ENCODE assay signal across 20 cellular contexts in genomic region chr4:53023640-53024299, GRCh38.
DNase-seq lines count a peak whose midpoint lies in the region; ATAC-seq and TF ChIP-seq lines count a peak whose summit lies in the region.
"Had no signal": no experiment of that assay in that cellular context is flagged by ENCODE, and none has a peak within 500 bp of the region (broad histone marks: within the 10 kb centered on the region; RNA-seq: fewer than 3 reads in every experiment).

No MANE protein-coding gene starts in this region.

- H3K4me1 ChIP-seq in HEK293 (ENCODE audit: control insufficient read depth, insufficient read depth, low read length), result no peaks in the 10 kb centered on the region

- POLR2A ChIA-PET in HEK293 (lab: Yijun Ruan, JAX), result no interaction called here

- ATAC-seq in GM18870 (IDR thresholded peaks at IDR 0.05; ENCODE audit: unreplicated experiment) (peak; percentile 57), HG03175 (IDR thresholded peaks at IDR 0.05; ENCODE audit: unreplicated experiment) (peak; percentile 67), HG03457 (IDR thresholded peaks at IDR 0.05; ENCODE audit: unreplicated experiment) (no peak), GM21619 (IDR thresholded peaks at IDR 0.05; ENCODE audit: unreplicated experiment) (no peak), GM19324 (IDR thresholded peaks at IDR 0.05; ENCODE audit: low FRiP score, unreplicated experiment) (no peak)
- ATAC-seq: Panc1 had no signal

- H3K36me3 ChIP-seq in HEK293 (ENCODE audit: control insufficient read depth in 2 of 2, insufficient read depth in 1 of 2, low read length in 2 of 2), result no peaks in the 10 kb centered on the region
- H3K36me3 ChIP-seq: BE2C, SJCRH30 had no signal

- CTCF ChIA-PET in HEK293 (lab: Yijun Ruan, JAX), result interaction anchor here (0.5 kb wide), 1 partner anchor 1211 kb away, joined by 3 read pairs; no protein-coding TSS in a partner anchor

- TF ChIP-seq CTCF in HEK293 (tag by site-specific recombination; IDR thresholded peaks at IDR 0.05), result no peak

- H3K27ac ChIP-seq in HEK293 (ENCODE audit: extremely low read depth, low read depth, low read length), result no peak overlapping the region
- H3K27ac ChIP-seq: SJCRH30 had no signal

- no peak overlapping the region for H3K4me3 ChIP-seq in HEK293 (ENCODE audit: low read depth, low read length)
- H3K4me3 ChIP-seq: MG63, SJCRH30 had no signal

- DNase-seq in kidney tubule cell (ENCODE audit: low spot score) (peak; percentile 15), NCI-H2196 (lab: John Stamatoyannopoulos, UW; ENCODE audit: unreplicated experiment) (no peak)
- DNase-seq: BE2C; CD4-positive, CD25-positive, alpha-beta regulatory T cell; DMS79; MG63; NCI-H1436; NCI-H1930; NCI-H226; NCI-H524; NCI-H774; SJCRH30; T-helper 1 cell had no signal

- H3K9me3 ChIP-seq in HEK293 (ENCODE audit: control insufficient read depth, insufficient read depth, low read depth, low read length), result no peaks in the 10 kb centered on the region
- H3K9me3 ChIP-seq: MG63, SJCRH30 had no signal

TF ChIP-seq in HEK293, 187 proteins besides CTCF, POLR2A, EP300 and RAD21:
- 0 out of 2 replicates have a peak, but pooled peaks have one; percentile 29 for TF ChIP-seq PRDM4 (tag by site-specific recombination; IDR thresholded peaks at IDR 0.05)
- TF ChIP-seq ZNF391 (tag by site-specific recombination; IDR thresholded peaks at IDR 0.05; ENCODE audit: borderline replicate concordance, low read depth), result no peak

Comparison
In these comparisons a context has a peak if more than half of its experiments do, and no peak if none do; other contexts are left out.
1. ATAC-seq: peak in GM18870 (single experiment) and HG03175 (single experiment); none in HG03457 (single experiment), GM21619 (single experiment) and GM19324 (single experiment).